21 cellular contexts compared by ENCODE assay signal in genomic region chr13:98970293-98970692, GRCh38. TPM values are rescaled to one million over a fixed set of nuclear protein-coding genes. Genes with fewer than 3 reads are reported as not detected.
A peak's percentile ranks its signal among the peaks of the same experiment; 100 is the strongest.
DNase-seq lines count a peak whose midpoint lies in the region; ATAC-seq, FAIRE-seq and TF ChIP-seq lines count a peak whose summit lies in the region.
"Had no signal": no experiment of that assay in that cellular context is flagged by ENCODE, and none has a peak within 500 bp of the region (broad histone marks: within the 10 kb centered on the region; RNA-seq: fewer than 3 reads in every experiment).

No MANE protein-coding gene starts in this region.

- H3K23ac ChIP-seq in mesendoderm (ENCODE audit: low read length) = no peak overlapping the region

- no peak overlapping the region for H4K8ac ChIP-seq in mesendoderm (ENCODE audit: low read depth, low read length)

- H3K27me3 ChIP-seq in heart right ventricle (no peaks in the 10 kb centered on the region), mesendoderm (ENCODE audit: insufficient read depth, low read length, poor library complexity) (no peaks in the 10 kb centered on the region), aorta (ENCODE audit: control insufficient read depth in 1 of 2, insufficient read depth in 2 of 2, low read length in 1 of 2) (no peaks in the 10 kb centered on the region)

- ATAC-seq in Right ventricle myocardium inferior (peak; percentile 85), heart right ventricle (peak in 6 of 8 donors; percentile 24 to 89 (median 52)), aorta (ENCODE audit: low FRiP score) (peak; percentile 4), GM18498 (IDR thresholded peaks at IDR 0.05; ENCODE audit: unreplicated experiment) (no peak)

- peaks cover 29 to 99% (median 74%) of the 10 kb centered on the region in 9 donors for H3K4me1 ChIP-seq in heart right ventricle
- peaks cover 6% of the 10 kb centered on the region for H3K4me1 ChIP-seq in mesendoderm (ENCODE audit: control insufficient read depth, low read depth, low read length)
- peaks cover 0 to 3% of the 10 kb centered on the region in 2 donors for H3K4me1 ChIP-seq in aorta (ENCODE audit: control insufficient read depth in 1 of 2, insufficient read depth in 2 of 2, low read length in 2 of 2)
- H3K4me1 ChIP-seq: BE2C had no signal

- peak overlapping the region in 8 of 10 donors; percentile 6 to 88 (median 36) for H3K27ac ChIP-seq in heart right ventricle
- H3K27ac ChIP-seq in mesendoderm (ENCODE audit: low read depth, low read length) = no peak overlapping the region
- no peak overlapping the region for H3K27ac ChIP-seq in aorta (ENCODE audit: low read depth in 1 of 2, low read length in 2 of 2)
- H3K27ac ChIP-seq: WERI-Rb-1 had no signal

- no peaks in the 10 kb centered on the region for H3K79me2 ChIP-seq in mesendoderm (ENCODE audit: control insufficient read depth, insufficient read depth, low read length)

- no peak for TF ChIP-seq CTCF in heart right ventricle (IDR thresholded peaks at IDR 0.05)

- no peak overlapping the region for H3K56ac ChIP-seq in mesendoderm (ENCODE audit: low read length)

- H3K4me3 ChIP-seq in heart right ventricle (no peak overlapping the region), mesendoderm (ENCODE audit: low read length) (no peak overlapping the region), aorta (ENCODE audit: low read length in 2 of 2) (no peak overlapping the region)
- H3K4me3 ChIP-seq: smooth muscle cell had no signal

- no peak for TF ChIP-seq POLR2A in GM12892 (IDR thresholded peaks at IDR 0.05; ENCODE audit: low read depth, low read length)

- H2BK120ac ChIP-seq in mesendoderm (ENCODE audit: low read depth, low read length) = no peak overlapping the region

- H2BK15ac ChIP-seq in mesendoderm (replicated peaks; ENCODE audit: low read depth) = no peak overlapping the region

- H3K9ac ChIP-seq in mesendoderm (ENCODE audit: low read length) = no peak overlapping the region

- H3K4me2 ChIP-seq in mesendoderm (ENCODE audit: low read length) = no peak overlapping the region
- H3K4me2 ChIP-seq: smooth muscle cell had no signal

- H4K5ac ChIP-seq in mesendoderm (ENCODE audit: low read length) = no peak overlapping the region

- no peaks in the 10 kb centered on the region for H3K36me3 ChIP-seq in heart right ventricle
- no peaks in the 10 kb centered on the region for H3K36me3 ChIP-seq in mesendoderm (ENCODE audit: control insufficient read depth, insufficient read depth, low read length)
- no peaks in the 10 kb centered on the region for H3K36me3 ChIP-seq in aorta (ENCODE audit: control insufficient read depth in 1 of 2, insufficient read depth in 2 of 2, low read length in 1 of 2)
- H3K36me3 ChIP-seq: BE2C, WERI-Rb-1 had no signal

- no peak overlapping the region for H2AK5ac ChIP-seq in mesendoderm (ENCODE audit: low read length)

- intact Hi-C loops in Right ventricle myocardium inferior (cut with DNase I) = no loop called here
- intact Hi-C loops in cardiac septum (cut with DNase I) = loop anchor here (10.0 kb wide), 1 partner anchor 115 kb away; no protein-coding TSS in a partner anchor
- intact Hi-C loops in heart right ventricle (cut with DNase I) = loop anchor here in 3 of 10 donors (5.0 to 10.0 kb wide), 2 partner anchors 43 to 75 kb away; no protein-coding TSS in a partner anchor
- intact Hi-C loops in aorta (cut with DNase I) = no loop called here

- H3K18ac ChIP-seq in mesendoderm (ENCODE audit: low read length) = peak overlapping the region; percentile 15

- H2BK5ac ChIP-seq in mesendoderm (ENCODE audit: low read length) = no peak overlapping the region

- 26 to 35% methylated on average over 6 of the region's 6 CpGs for WGBS in heart right ventricle, 2 donors
- no CpG with 5 or more reads among the region's 6 CpGs for WGBS in mesendoderm (ENCODE audit: extremely low coverage, insufficient coverage, low lambda C conversion rate)
- WGBS in aorta, 2 donors = 20 to 21% methylated on average over 6 of the region's 6 CpGs

- DNase-seq in Right ventricle myocardium inferior (ENCODE audit: missing footprints) = no peak
- no peak for DNase-seq in cardiac septum (ENCODE audit: low spot score)
- peak; percentile 33 to 35 for DNase-seq in heart right ventricle
- no peak for DNase-seq in mesendoderm
- DNase-seq in aorta = no peak
- DNase-seq in RCC 7860 (ENCODE audit: low spot score) = no peak
- DNase-seq in GM12892 (ENCODE audit: insufficient read length) = no peak
- DNase-seq: activated CD4-positive, alpha-beta T cell treated with anti-CD3 and anti-CD28 coated beads, Interleukin-2, amount 10 ng/mL, durations not matched to agents 24 days and 14 days; activated T-cell treated with anti-CD3 and anti-CD28 coated beads, Interleukin-2, amount 50 U/mL, for 48 hours; BE2C; dermis blood vessel endothelial cell; Karpas-422; MV-4-11; NCI-H1694 treated with DMSO at 0.1 percent for 48 hours; NCI-H226; NCI-H774; nucleus accumbens; stimulated activated CD4-positive, alpha-beta T cell treated with anti-CD3 and anti-CD28 coated beads, Interleukin-2, amount 100 ng/mL, for 24 hours; WERI-Rb-1 had no signal

- no peak overlapping the region for H3K4ac ChIP-seq in mesendoderm (ENCODE audit: low read depth, low read length)

- no peaks in the 10 kb centered on the region for H3K9me3 ChIP-seq in heart right ventricle
- no peaks in the 10 kb centered on the region for H3K9me3 ChIP-seq in aorta (ENCODE audit: control insufficient read depth, low read length)
- H3K9me3 ChIP-seq: BE2C had no signal

- FAIRE-seq in RCC 7860 (lab: Jason Lieb, UNC) (no peak), GM12892 (lab: Jason Lieb, UNC) (no peak)

- no peaks in the 10 kb centered on the region for H3K79me1 ChIP-seq in mesendoderm (ENCODE audit: low read length)

RNA-seq across cellular contexts. Expression of gene DOCK9, which starts 7.6 kb away (rescaled TPM):
- total RNA-seq in Right ventricle myocardium inferior (34.9 TPM), cardiac septum (30.6 TPM), heart right ventricle (10 to 100 TPM; 31.6 to 73.7 (median 43.4) TPM), aorta (100 to 1,000 TPM in 1 of 2 donors, 10 to 100 TPM in 1; 70.7 to 107 TPM)
- polyA plus RNA-seq in heart right ventricle (10 to 100 TPM; 32.0 to 45.3 TPM), aorta (10 to 100 TPM in 1 of 2 donors, 1 to 10 TPM in 1; 9.1 to 17.0 TPM)
- 9.6 TPM for polyA plus RNA-seq in mesendoderm (2013, experiment 1 of 2)
- polyA plus RNA-seq in mesendoderm (2013, experiment 2 of 2) = 10.6 TPM
- 5.6 TPM for polyA plus RNA-seq in GM12892 (2012; ENCODE audit: missing spikeins)

Comparison
In these comparisons a context has a peak if more than half of its experiments do, and no peak if none do; other contexts are left out.
1. DNase-seq: peak in heart right ventricle (2 of 2); none in Right ventricle myocardium inferior (single experiment), cardiac septum (single experiment), mesendoderm (single experiment), aorta (0 of 2), RCC 7860 (single experiment) and GM12892 (single experiment).
2. H3K27ac ChIP-seq: peak in heart right ventricle (8 of 10); none in mesendoderm (single experiment) and aorta (0 of 2).